Comparison of ENCODE assay signal across 19 cellular contexts in genomic region chr20:49112596-49113274, GRCh38.
DNase-seq lines count a peak whose midpoint lies in the region; ATAC-seq and TF ChIP-seq lines count a peak whose summit lies in the region.
"Had no signal": no experiment of that assay in that cellular context is flagged by ENCODE, and none has a peak within 500 bp of the region (broad histone marks: within the 10 kb centered on the region; RNA-seq: fewer than 3 reads in every experiment).

No MANE protein-coding gene starts in this region.

- peaks cover 17% of the 10 kb centered on the region for H3K4me1 Mint-ChIP-seq in HFFc6 (ENCODE audit: low read depth)
- peaks cover 14% of the 10 kb centered on the region for H3K4me1 Mint-ChIP-seq in chondrocyte (ENCODE audit: low read depth)
- H3K4me1 Mint-ChIP-seq in neural progenitor cell = no peaks in the 10 kb centered on the region
- H3K4me1 Mint-ChIP-seq in CD14-positive monocyte = no peaks in the 10 kb centered on the region
- H3K4me1 Mint-ChIP-seq in naive thymus-derived CD4-positive, alpha-beta T cell = peaks cover 0 to 11% (median 4%) of the 10 kb centered on the region in 7 donors
- H3K4me1 Mint-ChIP-seq: B cell had no signal

- DNase-seq in EH (ENCODE audit: low read depth) (peak; percentile 56), HFFc6 (no peak), chondrocyte (ENCODE audit: low spot score) (no peak), neural progenitor cell (ENCODE audit: low spot score) (no peak), midbrain (lab: John Stamatoyannopoulos, UW) (no peak), CD14-positive monocyte (ENCODE audit: low spot score) (no peak)
- DNase-seq in naive thymus-derived CD4-positive, alpha-beta T cell = no peak
- DNase-seq: activated gamma-delta T cell; amniotic stem cell; Caco-2; caudate nucleus; NCI-H69; stimulated activated naive CD4-positive, alpha-beta T cell treated with Interleukin-2 at 50 U/mL for 16 hours; thyroid gland had no signal

- no peaks in the 10 kb centered on the region for H3K9me3 Mint-ChIP-seq in HFFc6
- H3K9me3 Mint-ChIP-seq in chondrocyte (ENCODE audit: low read depth) = no peaks in the 10 kb centered on the region
- no peaks in the 10 kb centered on the region for H3K9me3 Mint-ChIP-seq in neural progenitor cell
- peaks cover 0 to 1% (median 0%) of the 10 kb centered on the region in 7 donors for H3K9me3 Mint-ChIP-seq in CD14-positive monocyte
- no peaks in the 10 kb centered on the region for H3K9me3 Mint-ChIP-seq in naive thymus-derived CD4-positive, alpha-beta T cell
- H3K9me3 Mint-ChIP-seq: memory B cell; natural killer cell treated with Interleukin-12 subunit alpha and Interleukin-12 subunit beta and Interleukin-15 and Interleukin-18, amount 100 ng/mL, for 72 hours had no signal

- H3K4me3 ChIP-seq in neural progenitor cell = no peak overlapping the region
- H3K4me3 ChIP-seq in naive thymus-derived CD4-positive, alpha-beta T cell (ENCODE audit: low read length) = no peak overlapping the region
- H3K4me3 ChIP-seq: thyroid gland had no signal

- no peak overlapping the region for H3K4me3 Mint-ChIP-seq in HFFc6
- H3K4me3 Mint-ChIP-seq in chondrocyte (ENCODE audit: unreplicated experiment) = no peak overlapping the region
- H3K4me3 Mint-ChIP-seq in neural progenitor cell = no peak overlapping the region
- no peak overlapping the region for H3K4me3 Mint-ChIP-seq in CD14-positive monocyte
- no peak overlapping the region for H3K4me3 Mint-ChIP-seq in naive thymus-derived CD4-positive, alpha-beta T cell
- H3K4me3 Mint-ChIP-seq: B cell; memory B cell; natural killer cell treated with Interleukin-12 subunit alpha and Interleukin-12 subunit beta and Interleukin-15 and Interleukin-18, amount 100 ng/mL, for 72 hours had no signal

- intact Hi-C loops in CD14-positive monocyte (cut with micrococcal nuclease) = no loop called here
- intact Hi-C loops in naive thymus-derived CD4-positive, alpha-beta T cell (cut with micrococcal nuclease) = no loop called here

- H3K9me3 ChIP-seq in neural progenitor cell (ENCODE audit: low read depth) = no peaks in the 10 kb centered on the region
- H3K9me3 ChIP-seq in naive thymus-derived CD4-positive, alpha-beta T cell (ENCODE audit: control insufficient read depth in 2 of 3, low read length in 3 of 3) = no peaks in the 10 kb centered on the region
- H3K9me3 ChIP-seq: Caco-2, thyroid gland had no signal

- peak overlapping the region; percentile 2; the same call in 1 of the 2 replicates for H3K27ac Mint-ChIP-seq in HFFc6
- peak overlapping the region; percentile 75 for H3K27ac Mint-ChIP-seq in chondrocyte (ENCODE audit: unreplicated experiment)
- peak overlapping the region; percentile 42 for H3K27ac Mint-ChIP-seq in neural progenitor cell
- peak overlapping the region in 1 of 7 donors; percentile 37 for H3K27ac Mint-ChIP-seq in CD14-positive monocyte
- peak overlapping the region in 2 of 9 donors; percentile 38 to 82 for H3K27ac Mint-ChIP-seq in naive thymus-derived CD4-positive, alpha-beta T cell
- H3K27ac Mint-ChIP-seq: B cell; memory B cell; natural killer cell treated with Interleukin-12 subunit alpha and Interleukin-12 subunit beta and Interleukin-15 and Interleukin-18, amount 100 ng/mL, for 72 hours; progenitor cell of endocrine pancreas had no signal

- peaks cover 16% of the 10 kb centered on the region for H3F3A ChIP-seq in neural progenitor cell (ENCODE audit: low read depth)

- H2AFZ ChIP-seq in neural progenitor cell (replicated peaks) = no peak overlapping the region

- POLR2A ChIA-PET in naive thymus-derived CD4-positive, alpha-beta T cell (lab: Charles Lee) = no interaction called here

- H3K27me3 Mint-ChIP-seq in HFFc6 (ENCODE audit: insufficient read depth) = no peaks in the 10 kb centered on the region; the same call in 1 of the 2 replicates
- no peaks in the 10 kb centered on the region for H3K27me3 Mint-ChIP-seq in chondrocyte (ENCODE audit: low read depth)
- H3K27me3 Mint-ChIP-seq in neural progenitor cell (ENCODE audit: insufficient read depth, low read depth) = peaks cover 3% of the 10 kb centered on the region
- no peaks in the 10 kb centered on the region for H3K27me3 Mint-ChIP-seq in CD14-positive monocyte (ENCODE audit: low read depth in 3 of 3)
- no peaks in the 10 kb centered on the region for H3K27me3 Mint-ChIP-seq in naive thymus-derived CD4-positive, alpha-beta T cell
- H3K27me3 Mint-ChIP-seq: B cell; memory B cell; natural killer cell treated with Interleukin-12 subunit alpha and Interleukin-12 subunit beta and Interleukin-15 and Interleukin-18, amount 100 ng/mL, for 72 hours; progenitor cell of endocrine pancreas had no signal

- no peaks in the 10 kb centered on the region for H3K27me3 ChIP-seq in neural progenitor cell
- no peaks in the 10 kb centered on the region for H3K27me3 ChIP-seq in naive thymus-derived CD4-positive, alpha-beta T cell (ENCODE audit: control insufficient read depth in 2 of 2, insufficient read depth in 2 of 2, low read length in 2 of 2)
- H3K27me3 ChIP-seq: thyroid gland had no signal

- no peaks in the 10 kb centered on the region for H3K36me3 ChIP-seq in neural progenitor cell
- H3K36me3 ChIP-seq in naive thymus-derived CD4-positive, alpha-beta T cell (ENCODE audit: control insufficient read depth in 2 of 3, insufficient read depth in 3 of 3, low read length in 3 of 3) = peaks cover 20 to 53% (median 21%) of the 10 kb centered on the region in 3 experiments

- H4K20me1 ChIP-seq in neural progenitor cell (ENCODE audit: low read depth) = no peaks in the 10 kb centered on the region

- H3K79me2 ChIP-seq in neural progenitor cell (ENCODE audit: low read depth) = no peaks in the 10 kb centered on the region

- H3K4me2 ChIP-seq in neural progenitor cell = no peak overlapping the region

- peaks cover 51% of the 10 kb centered on the region for H3K36me3 Mint-ChIP-seq in HFFc6 (ENCODE audit: low read depth)
- peaks cover 31% of the 10 kb centered on the region for H3K36me3 Mint-ChIP-seq in chondrocyte (ENCODE audit: low read depth)
- H3K36me3 Mint-ChIP-seq in neural progenitor cell = peaks cover 38% of the 10 kb centered on the region
- H3K36me3 Mint-ChIP-seq in CD14-positive monocyte = peaks cover 54 to 67% of the 10 kb centered on the region in 2 donors
- H3K36me3 Mint-ChIP-seq in naive thymus-derived CD4-positive, alpha-beta T cell = peaks cover 6 to 53% (median 39%) of the 10 kb centered on the region in 5 donors

- H3K9ac ChIP-seq in neural progenitor cell = no peak overlapping the region

- TF ChIP-seq CTCF in HFFc6 (IDR thresholded peaks at IDR 0.05) (no peak), chondrocyte (IDR thresholded peaks at IDR 0.05) (no peak), neural progenitor cell (IDR thresholded peaks at IDR 0.05) (no peak), CD14-positive monocyte (IDR thresholded peaks at IDR 0.05) (no peak)

- CTCF ChIA-PET in naive thymus-derived CD4-positive, alpha-beta T cell (lab: Charles Lee) = interaction anchor here (0.7 kb wide), 1 partner anchor 14 kb away, joined by 4 read pairs; no protein-coding TSS in a partner anchor

- H3K4me1 ChIP-seq in neural progenitor cell = no peaks in the 10 kb centered on the region
- no peaks in the 10 kb centered on the region for H3K4me1 ChIP-seq in naive thymus-derived CD4-positive, alpha-beta T cell (ENCODE audit: control insufficient read depth in 2 of 2, insufficient read depth in 2 of 2, low read length in 2 of 2)
- H3K4me1 ChIP-seq: Caco-2, thyroid gland had no signal

- H3K27ac ChIP-seq in neural progenitor cell = peak overlapping the region; percentile 58
- no peak overlapping the region for H3K27ac ChIP-seq in naive thymus-derived CD4-positive, alpha-beta T cell (ENCODE audit: low read depth, low read length)
- H3K27ac ChIP-seq: epithelial cell of prostate, thyroid gland had no signal

- ATAC-seq in naive thymus-derived CD4-positive, alpha-beta T cell = no peak
- ATAC-seq: natural killer cell treated with Interleukin-12 subunit alpha and Interleukin-12 subunit beta and Interleukin-15 and Interleukin-18, amount 100 ng/mL, for 72 hours had no signal
